1 cellular context compared by ENCODE assay signal in genomic region chr7:86958380-86958779, GRCh38.
TF ChIP-seq lines count a peak whose summit lies in the region.

No MANE protein-coding gene starts in this region.

TF ChIP-seq in GM23338, 12 proteins besides CTCF, POLR2A, EP300 and RAD21 (continued from another document):
- no peak for TF ChIP-seq ZNF462 (CRISPR knock-in tag; IDR thresholded peaks at IDR 0.05)
